ENCODE assay signal across 8 cellular contexts in the genomic region with DNA sequence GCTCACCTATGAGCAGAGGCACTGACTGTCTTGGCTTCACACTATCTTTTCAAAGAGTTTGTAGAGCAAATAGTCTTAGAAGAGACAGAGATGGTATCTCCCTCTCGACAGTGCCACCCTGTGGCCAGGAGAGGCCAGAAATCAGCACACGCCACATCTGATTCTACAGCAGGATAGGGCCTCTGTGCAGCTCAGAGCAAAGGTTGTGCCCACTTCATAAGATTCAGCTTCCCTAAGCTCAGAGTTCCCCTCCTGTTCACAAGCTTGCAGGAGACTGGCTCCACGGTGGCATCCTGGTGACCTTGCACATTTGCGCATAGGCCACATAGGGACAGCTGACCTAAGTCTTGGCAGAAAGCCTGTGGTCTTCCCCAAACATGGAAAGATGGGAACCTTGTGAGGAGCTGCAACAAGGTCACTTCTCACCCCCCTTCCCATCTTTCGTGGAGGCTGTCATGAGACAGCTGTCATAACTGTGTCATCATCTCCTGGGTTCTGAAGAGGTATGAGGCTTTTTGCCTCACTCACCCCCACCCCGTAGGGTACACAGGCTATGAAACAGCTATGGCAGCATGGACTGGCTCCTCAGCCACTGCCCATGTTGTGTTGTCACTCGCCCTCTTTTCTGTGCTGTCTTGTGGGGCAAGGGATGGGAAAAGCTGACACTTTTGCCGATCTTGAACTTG. TPM values are rescaled to one million over a fixed set of nuclear protein-coding genes. Genes with fewer than 3 reads are reported as not detected.
DNase-seq lines count a peak whose midpoint lies in the region; ATAC-seq lines count a peak whose summit lies in the region.

No MANE protein-coding gene starts in this region.

- no peaks in the 10 kb centered on the region for H3K27me3 Mint-ChIP-seq in CD4-positive, CD25-positive, alpha-beta regulatory T cell
- H3K27me3 Mint-ChIP-seq in naive B cell, result no peaks in the 10 kb centered on the region

- peaks cover 0 to 1% (median 0%) of the 10 kb centered on the region in 7 donors for H3K9me3 Mint-ChIP-seq in CD4-positive, CD25-positive, alpha-beta regulatory T cell
- H3K9me3 Mint-ChIP-seq in naive B cell, result no peaks in the 10 kb centered on the region
- no peaks in the 10 kb centered on the region for H3K9me3 Mint-ChIP-seq in stimulated activated effector memory CD8-positive, alpha-beta T cell treated with anti-CD3 and anti-CD28 coated beads, Interleukin-12 subunit alpha, Interleukin-12 subunit beta, amount 100 ng/mL, for 72 hours

- H3K27ac ChIP-seq in CD4-positive, CD25-positive, alpha-beta regulatory T cell (ENCODE audit: insufficient read depth, low read length, poor library complexity, severe bottlenecking), result no peak overlapping the region

- H3K27ac Mint-ChIP-seq in CD4-positive, CD25-positive, alpha-beta regulatory T cell, result peak overlapping the region in 2 of 3 donors; percentile 42 to 65
- peak overlapping the region in 3 of 6 donors; percentile 15 to 49 (median 47) for H3K27ac Mint-ChIP-seq in naive B cell
- H3K27ac Mint-ChIP-seq in stimulated activated effector memory CD8-positive, alpha-beta T cell treated with anti-CD3 and anti-CD28 coated beads, Interleukin-12 subunit alpha, Interleukin-12 subunit beta, amount 100 ng/mL, for 72 hours, result no peak overlapping the region

- H3K36me3 Mint-ChIP-seq in CD4-positive, CD25-positive, alpha-beta regulatory T cell, result no peaks in the 10 kb centered on the region
- no peaks in the 10 kb centered on the region for H3K36me3 Mint-ChIP-seq in naive B cell
- no peaks in the 10 kb centered on the region for H3K36me3 Mint-ChIP-seq in stimulated activated effector memory CD8-positive, alpha-beta T cell treated with anti-CD3 and anti-CD28 coated beads, Interleukin-12 subunit alpha, Interleukin-12 subunit beta, amount 100 ng/mL, for 72 hours

- no peak overlapping the region for H3K4me3 ChIP-seq in CD4-positive, CD25-positive, alpha-beta regulatory T cell (ENCODE audit: low read depth, low read length)

- ATAC-seq in CD4-positive, CD25-positive, alpha-beta regulatory T cell (ENCODE audit: low read depth in 2 of 2), result peak; percentile 81 to 83
- ATAC-seq in GM21529 (IDR thresholded peaks at IDR 0.05; ENCODE audit: unreplicated experiment) (peak; percentile 76), naive B cell (ENCODE audit: low read depth in 2 of 2) (peak; percentile 85 to 92), HG03280 (IDR thresholded peaks at IDR 0.05; ENCODE audit: unreplicated experiment) (no peak)
- peak; percentile 92 for ATAC-seq in stimulated activated effector memory CD8-positive, alpha-beta T cell treated with anti-CD3 and anti-CD28 coated beads, Interleukin-12 subunit alpha, Interleukin-12 subunit beta, amount 100 ng/mL, for 72 hours

- H3K36me3 ChIP-seq in CD4-positive, CD25-positive, alpha-beta regulatory T cell (ENCODE audit: control insufficient read depth, insufficient read depth, low read length), result no peaks in the 10 kb centered on the region

- no peak overlapping the region for H3K4me3 Mint-ChIP-seq in CD4-positive, CD25-positive, alpha-beta regulatory T cell
- H3K4me3 Mint-ChIP-seq in naive B cell, result no peak overlapping the region
- H3K4me3 Mint-ChIP-seq in stimulated activated effector memory CD8-positive, alpha-beta T cell treated with anti-CD3 and anti-CD28 coated beads, Interleukin-12 subunit alpha, Interleukin-12 subunit beta, amount 100 ng/mL, for 72 hours, result no peak overlapping the region

- no peaks in the 10 kb centered on the region for H3K9me3 ChIP-seq in CD4-positive, CD25-positive, alpha-beta regulatory T cell (ENCODE audit: control insufficient read depth in 2 of 2, low read length in 2 of 2)

- H3K4me1 Mint-ChIP-seq in CD4-positive, CD25-positive, alpha-beta regulatory T cell, result peaks cover 4 to 12% (median 8%) of the 10 kb centered on the region in 4 donors
- peaks cover 8 to 15% (median 9%) of the 10 kb centered on the region in 3 donors for H3K4me1 Mint-ChIP-seq in naive B cell
- peaks cover 18% of the 10 kb centered on the region for H3K4me1 Mint-ChIP-seq in stimulated activated effector memory CD8-positive, alpha-beta T cell treated with anti-CD3 and anti-CD28 coated beads, Interleukin-12 subunit alpha, Interleukin-12 subunit beta, amount 100 ng/mL, for 72 hours

- no peaks in the 10 kb centered on the region for H3K27me3 ChIP-seq in CD4-positive, CD25-positive, alpha-beta regulatory T cell (ENCODE audit: control insufficient read depth, insufficient read depth, low read length)

- peaks cover 3% of the 10 kb centered on the region for H3K4me1 ChIP-seq in CD4-positive, CD25-positive, alpha-beta regulatory T cell (ENCODE audit: control insufficient read depth, insufficient read depth, low read length, poor library complexity, severe bottlenecking)

- DNase-seq in CD4-positive, CD25-positive, alpha-beta regulatory T cell, result peak; percentile 27 to 82 (median 73)
- DNase-seq in NCI-H748 treated with DMSO at 0.1 percent for 48 hours (lab: John Stamatoyannopoulos, UW), result peak; percentile 9
- DNase-seq in activated CD8-positive, alpha-beta memory T cell treated with anti-CD3 and anti-CD28 coated beads for 4 hours (ENCODE audit: low read depth in 2 of 2), result peak; percentile 20 to 44
- DNase-seq in epidermal melanocyte (ENCODE audit: insufficient read length, low spot score), result peak; percentile 60
- peak; percentile 61 for DNase-seq in naive B cell
- peak; percentile 49 to 82 for DNase-seq in stimulated activated effector memory CD8-positive, alpha-beta T cell treated with anti-CD3 and anti-CD28 coated beads, Interleukin-12 subunit alpha, Interleukin-12 subunit beta, amount 100 ng/mL, for 72 hours (ENCODE audit: low spot score in 2 of 2)

RNA-seq across cellular contexts. Expression of a gene that starts 3.0 kb away (rescaled TPM):
- not detected for total RNA-seq in CD4-positive, CD25-positive, alpha-beta regulatory T cell
- polyA plus RNA-seq in CD4-positive, CD25-positive, alpha-beta regulatory T cell, result not detected
- not detected for polyA plus RNA-seq in naive B cell (ENCODE audit: low read depth in 6 of 6)

Comparison
In these comparisons a context has a peak if more than half of its experiments do, and no peak if none do; other contexts are left out.
1. DNase-seq: peak in every context shown above with its lines; median percentile 73 in CD4-positive, CD25-positive, alpha-beta regulatory T cell; 66 in stimulated activated effector memory CD8-positive, alpha-beta T cell treated with anti-CD3 and anti-CD28 coated beads, Interleukin-12 subunit alpha, Interleukin-12 subunit beta, amount 100 ng/mL, for 72 hours; 61 in naive B cell; 60 in epidermal melanocyte; 32 in activated CD8-positive, alpha-beta memory T cell treated with anti-CD3 and anti-CD28 coated beads for 4 hours; 9 in NCI-H748 treated with DMSO at 0.1 percent for 48 hours.